7 cellular contexts compared by ENCODE assay signal in the genomic region with DNA sequence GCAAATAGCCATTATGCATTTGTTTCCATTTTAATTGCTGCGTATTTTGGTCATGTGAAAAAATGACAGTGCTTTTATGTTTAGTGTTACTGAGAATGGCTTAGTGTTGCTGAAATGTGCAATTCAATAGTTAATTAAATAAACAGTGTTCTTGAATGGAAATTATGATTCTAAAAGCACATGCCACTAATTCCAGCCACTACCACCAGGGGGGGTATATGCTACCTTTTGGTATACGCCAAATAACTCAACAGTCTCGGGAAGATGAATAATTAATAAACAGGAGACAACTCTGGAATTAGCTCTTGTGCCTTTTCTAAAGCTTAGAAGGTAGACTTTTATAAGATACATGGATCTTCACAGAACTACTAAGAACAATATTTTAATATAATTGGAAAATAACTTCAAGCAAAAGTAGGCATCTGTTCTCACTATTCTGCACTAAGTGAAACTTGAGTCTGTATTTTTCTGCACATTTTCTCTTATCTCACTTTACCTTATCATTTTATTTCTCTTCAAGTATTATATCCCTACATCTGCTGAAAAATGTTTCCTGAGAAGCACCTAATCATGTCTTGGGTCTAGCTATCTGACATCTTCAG.
DNase-seq lines count a peak whose midpoint lies in the region; ATAC-seq and TF ChIP-seq lines count a peak whose summit lies in the region.

No MANE protein-coding gene starts in this region.

- CTCF ChIA-PET in activated CD4-positive, alpha-beta T cell treated with anti-CD3 and anti-CD28 coated beads for 36 hours (lab: Charles Lee), result interaction anchor here (1.0 to 1.3 kb wide), 3 partner anchors 33 to 110 kb away, joined by 3 to 4 read pairs (median 4); no protein-coding TSS in a partner anchor

- TF ChIP-seq CTCF in fibroblast of the aortic adventitia (IDR thresholded peaks at IDR 0.05; ENCODE audit: insufficient read depth, low read length), result peak; percentile 85

- H3K4me1 Mint-ChIP-seq in activated CD4-positive, alpha-beta T cell treated with anti-CD3 and anti-CD28 coated beads for 36 hours, result no peaks in the 10 kb centered on the region

- H3K4me3 Mint-ChIP-seq in activated CD4-positive, alpha-beta T cell treated with anti-CD3 and anti-CD28 coated beads for 36 hours, result no peak overlapping the region

- H3K4me3 ChIP-seq in fibroblast of the aortic adventitia (ENCODE audit: low read depth, low read length), result no peak overlapping the region

- H3K36me3 Mint-ChIP-seq in activated CD4-positive, alpha-beta T cell treated with anti-CD3 and anti-CD28 coated beads for 36 hours (ENCODE audit: low read depth), result no peaks in the 10 kb centered on the region

- ATAC-seq in GM19372 (IDR thresholded peaks at IDR 0.05; ENCODE audit: low read depth, unreplicated experiment) (peak; percentile 74), HG03521 (IDR thresholded peaks at IDR 0.05; ENCODE audit: unreplicated experiment) (peak; percentile 70), HG03457 (IDR thresholded peaks at IDR 0.05; ENCODE audit: unreplicated experiment) (no peak)
- no peak for ATAC-seq in activated CD4-positive, alpha-beta T cell treated with anti-CD3 and anti-CD28 coated beads for 36 hours

- intact Hi-C loops in activated CD4-positive, alpha-beta T cell treated with anti-CD3 and anti-CD28 coated beads for 36 hours (cut with DNase I, micrococcal nuclease), result loop anchor here (1.0 to 10.0 kb wide), 3 partner anchors 104 to 760 kb away; no protein-coding TSS in a partner anchor

- POLR2A ChIA-PET in activated CD4-positive, alpha-beta T cell treated with anti-CD3 and anti-CD28 coated beads for 36 hours (lab: Charles Lee), result no interaction called here

- H3K27me3 Mint-ChIP-seq in activated CD4-positive, alpha-beta T cell treated with anti-CD3 and anti-CD28 coated beads for 36 hours, result peaks cover 3% of the 10 kb centered on the region

- peak; percentile 46 for DNase-seq in EH (ENCODE audit: low read depth)
- DNase-seq in activated CD4-positive, alpha-beta T cell treated with anti-CD3 and anti-CD28 coated beads for 36 hours, result peak; percentile 62
- peak; percentile 67 for DNase-seq in fibroblast of the aortic adventitia (ENCODE audit: low read depth)
- DNase-seq in retina, result peak; percentile 13

- no peak overlapping the region for H3K27ac Mint-ChIP-seq in activated CD4-positive, alpha-beta T cell treated with anti-CD3 and anti-CD28 coated beads for 36 hours

- H3K9me3 Mint-ChIP-seq in activated CD4-positive, alpha-beta T cell treated with anti-CD3 and anti-CD28 coated beads for 36 hours (ENCODE audit: low read depth), result peaks cover 3% of the 10 kb centered on the region

Comparison
In these comparisons a context has a peak if more than half of its experiments do, and no peak if none do; other contexts are left out.
1. DNase-seq: peak in every context shown above with its lines; median percentile 67 in fibroblast of the aortic adventitia; 62 in activated CD4-positive, alpha-beta T cell treated with anti-CD3 and anti-CD28 coated beads for 36 hours; 46 in EH; 13 in retina.
2. ATAC-seq: peak in GM19372 (single experiment) and HG03521 (single experiment); none in activated CD4-positive, alpha-beta T cell treated with anti-CD3 and anti-CD28 coated beads for 36 hours (single experiment) and HG03457 (single experiment).